Comparison of ENCODE assay signal across 1 cellular context in genomic region chr6:150320450-150320849, GRCh38.
TF ChIP-seq lines count a peak whose summit lies in the region.

No MANE protein-coding gene starts in this region.

TF ChIP-seq in K562, 482 proteins besides CTCF, POLR2A, EP300 and RAD21 (continued from another document):
- TF ChIP-seq CTBP1 (IDR thresholded peaks at IDR 0.05; ENCODE audit: borderline replicate concordance) (peak; percentile 63; the same call in 1 of the 2 replicates), MEF2D (tag; conservative IDR thresholded peaks at IDR 0.05; ENCODE audit: low read depth) (0 out of 2 replicates have a peak, but pooled peaks have one; percentile 22), PHF20 (IDR thresholded peaks at IDR 0.05; ENCODE audit: partially characterized antibody) (no peak), NFIX (CRISPR knock-in tag; IDR thresholded peaks at IDR 0.05; ENCODE audit: low read depth) (no peak), E2F1 (CRISPR knock-in tag; IDR thresholded peaks at IDR 0.05) (no peak), FOXP4 (CRISPR knock-in tag; IDR thresholded peaks at IDR 0.05; ENCODE audit: borderline replicate concordance) (no peak), NR4A1 (CRISPR knock-in tag; IDR thresholded peaks at IDR 0.05) (no peak), NR4A1 (tag; IDR thresholded peaks at IDR 0.05) (0 out of 2 replicates have a peak, but pooled peaks have one; percentile 46), TRIM24 (IDR thresholded peaks at IDR 0.05) (no peak), ZEB2 (IDR thresholded peaks at IDR 0.05) (peak; percentile 12; the same call in 1 of the 2 replicates), ZNF324 (CRISPR knock-in tag; IDR thresholded peaks at IDR 0.05) (no peak), NR2C2 (CRISPR knock-in tag; IDR thresholded peaks at IDR 0.05) (no peak), NR2C2 (tag; IDR thresholded peaks at IDR 0.05) (0 out of 2 replicates have a peak, but pooled peaks have one; percentile 10), SMARCA4 (IDR thresholded peaks at IDR 0.05) (peak; percentile 20; the same call in 1 of the 2 replicates), ZKSCAN8 (CRISPR knock-in tag; IDR thresholded peaks at IDR 0.05) (no peak), ID3 (CRISPR knock-in tag; IDR thresholded peaks at IDR 0.05) (0 out of 2 replicates have a peak, but pooled peaks have one; percentile 9), ID3 (tag; IDR thresholded peaks at IDR 0.05) (no peak), DNMT1 (IDR thresholded peaks at IDR 0.05) (no peak), PHF21A (IDR thresholded peaks at IDR 0.05; ENCODE audit: borderline replicate concordance, low read depth) (no peak), TCF7 (IDR thresholded peaks at IDR 0.05; ENCODE audit: borderline replicate concordance) (no peak), ZNF165 (CRISPR knock-in tag; IDR thresholded peaks at IDR 0.05; ENCODE audit: borderline replicate concordance) (peak; percentile 80; the same call in 1 of the 2 replicates), CXXC5 (CRISPR knock-in tag; IDR thresholded peaks at IDR 0.05) (peak; percentile 44; the same call in 1 of the 2 replicates), YY1 (IDR thresholded peaks at IDR 0.05; ENCODE audit: borderline replicate concordance in 1 of 3, control insufficient read depth in 1 of 3, extremely low read depth in 1 of 3, insufficient read depth in 3 of 3, insufficient read length in 1 of 3, insufficient replicate concordance in 2 of 3, low read depth in 1 of 3, low read length in 2 of 3) (no peak), HEY1 (CRISPR knock-in tag; IDR thresholded peaks at IDR 0.05; ENCODE audit: borderline replicate concordance) (no peak), ASH1L (IDR thresholded peaks at IDR 0.05; ENCODE audit: borderline replicate concordance, low read depth, partially characterized antibody) (no peak), RCOR1 (IDR thresholded peaks at IDR 0.05; ENCODE audit: borderline replicate concordance in 1 of 2, low read depth in 2 of 2, low read length in 2 of 2) (peak in 1 of 2 experiments; percentile 64; a peak in 1 of 4 replicates), RBFOX2 (IDR thresholded peaks at IDR 0.05; ENCODE audit: low read depth, low read length) (no peak), MCM3 (IDR thresholded peaks at IDR 0.05) (no peak), SPI1 (IDR thresholded peaks at IDR 0.05; ENCODE audit: borderline replicate concordance, low read depth, low read length) (no peak), HINFP (tag; conservative IDR thresholded peaks at IDR 0.05; ENCODE audit: low read depth) (no peak), SMC3 (conservative IDR thresholded peaks at IDR 0.05; ENCODE audit: insufficient read depth, low read depth, low read length) (no peak), ZNF561 (CRISPR knock-in tag; conservative IDR thresholded peaks at IDR 0.05) (no peak), ZNF75A (CRISPR knock-in tag; IDR thresholded peaks at IDR 0.05) (0 out of 2 replicates have a peak, but pooled peaks have one; percentile 22), NR2C1 (IDR thresholded peaks at IDR 0.05) (no peak), NR2C1 (tag; IDR thresholded peaks at IDR 0.05) (peak; percentile 34; the same call in 1 of the 2 replicates), MAZ (CRISPR knock-in tag; conservative IDR thresholded peaks at IDR 0.05 in 1 of 2, IDR thresholded peaks at IDR 0.05 in 1 of 2) (peak in 1 of 2 experiments; percentile 57; a peak in 2 of 4 replicates), NRF1 (conservative IDR thresholded peaks at IDR 0.05 in 1 of 2, IDR thresholded peaks at IDR 0.05 in 1 of 2) (peak in 1 of 2 experiments; percentile 58; a peak in 2 of 4 replicates), DEAF1 (CRISPR knock-in tag; IDR thresholded peaks at IDR 0.05) (no peak), ZNF197 (CRISPR knock-in tag; IDR thresholded peaks at IDR 0.05; ENCODE audit: low read depth) (0 out of 2 replicates have a peak, but pooled peaks have one; percentile 61)
- TF ChIP-seq, protein P1, sequence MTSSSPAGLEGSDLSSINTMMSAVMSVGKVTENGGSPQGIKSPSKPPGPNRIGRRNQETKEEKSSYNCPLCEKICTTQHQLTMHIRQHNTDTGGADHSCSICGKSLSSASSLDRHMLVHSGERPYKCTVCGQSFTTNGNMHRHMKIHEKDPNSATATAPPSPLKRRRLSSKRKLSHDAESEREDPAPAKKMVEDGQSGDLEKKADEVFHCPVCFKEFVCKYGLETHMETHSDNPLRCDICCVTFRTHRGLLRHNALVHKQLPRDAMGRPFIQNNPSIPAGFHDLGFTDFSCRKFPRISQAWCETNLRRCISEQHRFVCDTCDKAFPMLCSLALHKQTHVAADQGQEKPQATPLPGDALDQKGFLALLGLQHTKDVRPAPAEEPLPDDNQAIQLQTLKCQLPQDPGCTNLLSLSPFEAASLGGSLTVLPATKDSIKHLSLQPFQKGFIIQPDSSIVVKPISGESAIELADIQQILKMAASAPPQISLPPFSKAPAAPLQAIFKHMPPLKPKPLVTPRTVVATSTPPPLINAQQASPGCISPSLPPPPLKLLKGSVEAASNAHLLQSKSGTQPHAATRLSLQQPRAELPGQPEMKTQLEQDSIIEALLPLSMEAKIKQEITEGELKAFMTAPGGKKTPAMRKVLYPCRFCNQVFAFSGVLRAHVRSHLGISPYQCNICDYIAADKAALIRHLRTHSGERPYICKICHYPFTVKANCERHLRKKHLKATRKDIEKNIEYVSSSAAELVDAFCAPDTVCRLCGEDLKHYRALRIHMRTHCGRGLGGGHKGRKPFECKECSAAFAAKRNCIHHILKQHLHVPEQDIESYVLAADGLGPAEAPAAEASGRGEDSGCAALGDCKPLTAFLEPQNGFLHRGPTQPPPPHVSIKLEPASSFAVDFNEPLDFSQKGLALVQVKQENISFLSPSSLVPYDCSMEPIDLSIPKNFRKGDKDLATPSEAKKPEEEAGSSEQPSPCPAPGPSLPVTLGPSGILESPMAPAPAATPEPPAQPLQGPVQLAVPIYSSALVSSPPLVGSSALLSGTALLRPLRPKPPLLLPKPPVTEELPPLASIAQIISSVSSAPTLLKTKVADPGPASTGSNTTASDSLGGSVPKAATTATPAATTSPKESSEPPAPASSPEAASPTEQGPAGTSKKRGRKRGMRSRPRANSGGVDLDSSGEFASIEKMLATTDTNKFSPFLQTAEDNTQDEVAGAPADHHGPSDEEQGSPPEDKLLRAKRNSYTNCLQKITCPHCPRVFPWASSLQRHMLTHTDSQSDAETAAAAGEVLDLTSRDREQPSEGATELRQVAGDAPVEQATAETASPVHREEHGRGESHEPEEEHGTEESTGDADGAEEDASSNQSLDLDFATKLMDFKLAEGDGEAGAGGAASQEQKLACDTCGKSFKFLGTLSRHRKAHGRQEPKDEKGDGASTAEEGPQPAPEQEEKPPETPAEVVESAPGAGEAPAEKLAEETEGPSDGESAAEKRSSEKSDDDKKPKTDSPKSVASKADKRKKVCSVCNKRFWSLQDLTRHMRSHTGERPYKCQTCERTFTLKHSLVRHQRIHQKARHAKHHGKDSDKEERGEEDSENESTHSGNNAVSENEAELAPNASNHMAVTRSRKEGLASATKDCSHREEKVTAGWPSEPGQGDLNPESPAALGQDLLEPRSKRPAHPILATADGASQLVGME (CRISPR knock-in tag; IDR thresholded peaks at IDR 0.05), result peak; percentile 62; the same call in 1 of the 2 replicates
- TF ChIP-seq, protein P2, sequence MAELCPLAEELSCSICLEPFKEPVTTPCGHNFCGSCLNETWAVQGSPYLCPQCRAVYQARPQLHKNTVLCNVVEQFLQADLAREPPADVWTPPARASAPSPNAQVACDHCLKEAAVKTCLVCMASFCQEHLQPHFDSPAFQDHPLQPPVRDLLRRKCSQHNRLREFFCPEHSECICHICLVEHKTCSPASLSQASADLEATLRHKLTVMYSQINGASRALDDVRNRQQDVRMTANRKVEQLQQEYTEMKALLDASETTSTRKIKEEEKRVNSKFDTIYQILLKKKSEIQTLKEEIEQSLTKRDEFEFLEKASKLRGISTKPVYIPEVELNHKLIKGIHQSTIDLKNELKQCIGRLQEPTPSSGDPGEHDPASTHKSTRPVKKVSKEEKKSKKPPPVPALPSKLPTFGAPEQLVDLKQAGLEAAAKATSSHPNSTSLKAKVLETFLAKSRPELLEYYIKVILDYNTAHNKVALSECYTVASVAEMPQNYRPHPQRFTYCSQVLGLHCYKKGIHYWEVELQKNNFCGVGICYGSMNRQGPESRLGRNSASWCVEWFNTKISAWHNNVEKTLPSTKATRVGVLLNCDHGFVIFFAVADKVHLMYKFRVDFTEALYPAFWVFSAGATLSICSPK (IDR thresholded peaks at IDR 0.05; ENCODE audit: borderline replicate concordance), result no peak
- TF ChIP-seq, protein P3, sequence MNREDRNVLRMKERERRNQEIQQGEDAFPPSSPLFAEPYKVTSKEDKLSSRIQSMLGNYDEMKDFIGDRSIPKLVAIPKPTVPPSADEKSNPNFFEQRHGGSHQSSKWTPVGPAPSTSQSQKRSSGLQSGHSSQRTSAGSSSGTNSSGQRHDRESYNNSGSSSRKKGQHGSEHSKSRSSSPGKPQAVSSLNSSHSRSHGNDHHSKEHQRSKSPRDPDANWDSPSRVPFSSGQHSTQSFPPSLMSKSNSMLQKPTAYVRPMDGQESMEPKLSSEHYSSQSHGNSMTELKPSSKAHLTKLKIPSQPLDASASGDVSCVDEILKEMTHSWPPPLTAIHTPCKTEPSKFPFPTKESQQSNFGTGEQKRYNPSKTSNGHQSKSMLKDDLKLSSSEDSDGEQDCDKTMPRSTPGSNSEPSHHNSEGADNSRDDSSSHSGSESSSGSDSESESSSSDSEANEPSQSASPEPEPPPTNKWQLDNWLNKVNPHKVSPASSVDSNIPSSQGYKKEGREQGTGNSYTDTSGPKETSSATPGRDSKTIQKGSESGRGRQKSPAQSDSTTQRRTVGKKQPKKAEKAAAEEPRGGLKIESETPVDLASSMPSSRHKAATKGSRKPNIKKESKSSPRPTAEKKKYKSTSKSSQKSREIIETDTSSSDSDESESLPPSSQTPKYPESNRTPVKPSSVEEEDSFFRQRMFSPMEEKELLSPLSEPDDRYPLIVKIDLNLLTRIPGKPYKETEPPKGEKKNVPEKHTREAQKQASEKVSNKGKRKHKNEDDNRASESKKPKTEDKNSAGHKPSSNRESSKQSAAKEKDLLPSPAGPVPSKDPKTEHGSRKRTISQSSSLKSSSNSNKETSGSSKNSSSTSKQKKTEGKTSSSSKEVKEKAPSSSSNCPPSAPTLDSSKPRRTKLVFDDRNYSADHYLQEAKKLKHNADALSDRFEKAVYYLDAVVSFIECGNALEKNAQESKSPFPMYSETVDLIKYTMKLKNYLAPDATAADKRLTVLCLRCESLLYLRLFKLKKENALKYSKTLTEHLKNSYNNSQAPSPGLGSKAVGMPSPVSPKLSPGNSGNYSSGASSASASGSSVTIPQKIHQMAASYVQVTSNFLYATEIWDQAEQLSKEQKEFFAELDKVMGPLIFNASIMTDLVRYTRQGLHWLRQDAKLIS (CRISPR knock-in tag; IDR thresholded peaks at IDR 0.05), result no peak
